Comparison of ENCODE assay signal across 30 cellular contexts in genomic region chr3:164194842-164195241, GRCh38.
A peak's percentile ranks its signal among the peaks of the same experiment; 100 is the strongest.
DNase-seq lines count a peak whose midpoint lies in the region; TF ChIP-seq lines count a peak whose summit lies in the region.
"Had no signal": no experiment of that assay in that cellular context is flagged by ENCODE, and none has a peak within 500 bp of the region (broad histone marks: within the 10 kb centered on the region; RNA-seq: fewer than 3 reads in every experiment).

No MANE protein-coding gene starts in this region.

- H3K36me3 ChIP-seq in ovary (no peaks in the 10 kb centered on the region), tibial artery (no peaks in the 10 kb centered on the region)
- H3K36me3 ChIP-seq: ascending aorta, cardiac muscle cell, esophagus squamous epithelium, prostate gland, SJSA1 had no signal

- no peak overlapping the region for H3K27ac Mint-ChIP-seq in progenitor cell of endocrine pancreas
- H3K27ac Mint-ChIP-seq: activated CD4-positive, alpha-beta memory T cell treated with anti-CD3 and anti-CD28 coated beads, Interleukin-2, amount 10 ng/mL, durations not matched to agents 7 days and 5 days; activated naive CD8-positive, alpha-beta T cell treated with anti-CD3 and anti-CD28 coated beads, Interleukin-2, amount 10 ng/mL, durations not matched to agents 7 days and 5 days; CD4-positive, alpha-beta memory T cell; stimulated activated naive B cell treated with anti-CD40 and anti-IgM and Interleukin-4, amounts not matched to agents 10 μg/mL and 1 μg/mL and 100 μg/mL, for 72 hours had no signal

- intact Hi-C loops in ovary (cut with DNase I) (no loop called here), tibial artery (cut with DNase I; ENCODE audit: low total_unique reads) (no loop called here)

- H3K27me3 Mint-ChIP-seq in progenitor cell of endocrine pancreas = no peaks in the 10 kb centered on the region
- H3K27me3 Mint-ChIP-seq: activated CD4-positive, alpha-beta memory T cell treated with anti-CD3 and anti-CD28 coated beads, Interleukin-2, amount 10 ng/mL, durations not matched to agents 7 days and 5 days; activated naive CD8-positive, alpha-beta T cell treated with anti-CD3 and anti-CD28 coated beads, Interleukin-2, amount 10 ng/mL, durations not matched to agents 7 days and 5 days; CD4-positive, alpha-beta memory T cell; stimulated activated naive B cell treated with anti-CD40 and anti-IgM and Interleukin-4, amounts not matched to agents 10 μg/mL and 1 μg/mL and 100 μg/mL, for 72 hours had no signal

- TF ChIP-seq POLR2A in ovary (IDR thresholded peaks at IDR 0.05) = no peak

- no peaks in the 10 kb centered on the region for H3K36me3 Mint-ChIP-seq in progenitor cell of endocrine pancreas (ENCODE audit: insufficient read depth)
- H3K36me3 Mint-ChIP-seq: activated naive CD8-positive, alpha-beta T cell treated with anti-CD3 and anti-CD28 coated beads, Interleukin-2, amount 10 ng/mL, durations not matched to agents 7 days and 5 days; CD4-positive, alpha-beta memory T cell; stimulated activated naive B cell treated with anti-CD40 and anti-IgM and Interleukin-4, amounts not matched to agents 10 μg/mL and 1 μg/mL and 100 μg/mL, for 72 hours had no signal

- H3K4me3 ChIP-seq in LNCaP clone FGC (ENCODE audit: low read depth, low read length) (no peak overlapping the region), ovary (no peak overlapping the region), tibial artery (no peak overlapping the region)
- H3K4me3 ChIP-seq: ascending aorta, cardiac muscle cell, esophagus squamous epithelium, hepatocyte, K562, prostate gland, SJSA1 had no signal

- 83 to 89% (median 86%) methylated on average over 2 of the region's 2 CpGs for WGBS in ovary, 3 donors

- peak; percentile 9 for DNase-seq in DMS 273 (lab: John Stamatoyannopoulos, UW; ENCODE audit: unreplicated experiment)
- DNase-seq in DMS 273 treated with DMSO at 0.1 percent for 48 hours (lab: John Stamatoyannopoulos, UW) = no peak
- DNase-seq in LNCaP clone FGC (ENCODE audit: low read depth) = no peak
- DNase-seq in progenitor cell of endocrine pancreas (ENCODE audit: low spot score, unreplicated experiment) = no peak
- no peak for DNase-seq in ovary
- no peak for DNase-seq in AG08396 (ENCODE audit: low spot score)
- DNase-seq in tibial artery = no peak
- DNase-seq: 8988T; activated CD4-positive, alpha-beta memory T cell treated with anti-CD3 and anti-CD28 coated beads, Interleukin-2, amount 10 ng/mL, durations not matched to agents 7 days and 5 days; activated CD4-positive, alpha-beta T cell treated with anti-CD3 and anti-CD28 coated beads for 1 hour; activated CD8-positive, alpha-beta memory T cell treated with anti-CD3 and anti-CD28 coated beads, Interleukin-2, amount 50 U/mL, for 48 hours; activated naive CD8-positive, alpha-beta T cell treated with anti-CD3 and anti-CD28 coated beads, Interleukin-2, amount 10 ng/mL, durations not matched to agents 7 days and 5 days; CD4-positive, alpha-beta memory T cell; cortex of kidney; esophagus squamous epithelium; H7; left cardiac atrium; NCI-H1694 treated with DMSO at 0.1 percent for 48 hours; NCI-H2171; NCI-H524; stimulated activated naive B cell treated with anti-CD40 and anti-IgM and Interleukin-4, amounts not matched to agents 10 μg/mL and 1 μg/mL and 100 μg/mL, for 72 hours; T-helper 1 cell had no signal

- TF ChIP-seq CTCF in LNCaP clone FGC (IDR thresholded peaks at IDR 0.05; ENCODE audit: control insufficient read depth, extremely low read depth, insufficient read depth) (0 out of 2 replicates have a peak, but pooled peaks have one; percentile 19), VCaP (conservative IDR thresholded peaks at IDR 0.05) (0 out of 2 replicates have a peak, but pooled peaks have one; percentile 11), progenitor cell of endocrine pancreas (IDR thresholded peaks at IDR 0.05; ENCODE audit: unreplicated experiment) (peak; percentile 15), ovary (IDR thresholded peaks at IDR 0.05) (no peak), tibial artery (IDR thresholded peaks at IDR 0.05) (no peak)

- H3K27me3 ChIP-seq in ovary (no peaks in the 10 kb centered on the region), tibial artery (no peaks in the 10 kb centered on the region)
- H3K27me3 ChIP-seq: ascending aorta, cardiac muscle cell, esophagus squamous epithelium, hepatocyte, SJSA1 had no signal

- H3K4me3 Mint-ChIP-seq in progenitor cell of endocrine pancreas (ENCODE audit: low read depth) = no peak overlapping the region
- H3K4me3 Mint-ChIP-seq: activated CD4-positive, alpha-beta memory T cell treated with anti-CD3 and anti-CD28 coated beads, Interleukin-2, amount 10 ng/mL, durations not matched to agents 7 days and 5 days; activated naive CD8-positive, alpha-beta T cell treated with anti-CD3 and anti-CD28 coated beads, Interleukin-2, amount 10 ng/mL, durations not matched to agents 7 days and 5 days; CD4-positive, alpha-beta memory T cell; neural crest cell; stimulated activated naive B cell treated with anti-CD40 and anti-IgM and Interleukin-4, amounts not matched to agents 10 μg/mL and 1 μg/mL and 100 μg/mL, for 72 hours had no signal

- no peak overlapping the region for H3K27ac ChIP-seq in VCaP
- H3K27ac ChIP-seq in ovary = no peak overlapping the region
- H3K27ac ChIP-seq in tibial artery = no peak overlapping the region
- H3K27ac ChIP-seq: ascending aorta, cardiac muscle cell, esophagus squamous epithelium, hepatocyte, prostate gland, SJSA1 had no signal

- no peaks in the 10 kb centered on the region for H3K4me1 Mint-ChIP-seq in progenitor cell of endocrine pancreas (ENCODE audit: low read depth)
- H3K4me1 Mint-ChIP-seq: activated CD4-positive, alpha-beta memory T cell treated with anti-CD3 and anti-CD28 coated beads, Interleukin-2, amount 10 ng/mL, durations not matched to agents 7 days and 5 days; activated naive CD8-positive, alpha-beta T cell treated with anti-CD3 and anti-CD28 coated beads, Interleukin-2, amount 10 ng/mL, durations not matched to agents 7 days and 5 days; CD4-positive, alpha-beta memory T cell; neural crest cell; stimulated activated naive B cell treated with anti-CD40 and anti-IgM and Interleukin-4, amounts not matched to agents 10 μg/mL and 1 μg/mL and 100 μg/mL, for 72 hours had no signal

- H3K9me3 ChIP-seq in ovary = no peaks in the 10 kb centered on the region
- no peaks in the 10 kb centered on the region for H3K9me3 ChIP-seq in tibial artery
- H3K9me3 ChIP-seq: ascending aorta, prostate gland, SJSA1 had no signal

- no peaks in the 10 kb centered on the region for H3K9me3 Mint-ChIP-seq in progenitor cell of endocrine pancreas (ENCODE audit: low read depth)

- no peaks in the 10 kb centered on the region for H3K4me1 ChIP-seq in ovary (ENCODE audit: insufficient read depth)
- H3K4me1 ChIP-seq in tibial artery = no peaks in the 10 kb centered on the region
- H3K4me1 ChIP-seq: ascending aorta, esophagus squamous epithelium, prostate gland, SJSA1 had no signal

- TF ChIP-seq EP300 in ovary (IDR thresholded peaks at IDR 0.05) = no peak

Comparison
In these comparisons a context has a peak if more than half of its experiments do, and no peak if none do; other contexts are left out.
1. CTCF ChIP-seq: peak in LNCaP clone FGC (single experiment), VCaP (single experiment) and progenitor cell of endocrine pancreas (single experiment); none in ovary (0 of 3) and tibial artery (0 of 2).